In the genomic region with DNA sequence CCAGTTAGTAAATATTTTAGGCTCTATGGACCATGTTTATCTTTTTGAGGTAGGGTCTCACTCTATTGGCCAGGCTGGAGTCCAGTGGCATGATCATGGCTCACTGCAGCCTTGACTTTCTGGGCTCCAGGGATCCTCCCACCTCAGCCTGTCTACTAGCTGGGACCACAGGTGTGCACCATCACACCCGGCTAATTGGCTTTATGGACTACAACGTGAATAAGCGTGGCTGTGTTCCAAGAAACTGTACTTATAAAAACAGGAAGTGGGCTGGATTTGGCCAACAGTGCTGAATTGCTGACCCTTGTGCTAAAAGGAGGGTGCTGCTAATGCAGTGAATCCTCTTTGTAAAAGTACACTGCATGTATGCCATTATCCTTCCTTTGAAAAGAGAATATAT, we compare ENCODE assay signal across 11 cellular contexts.
DNase-seq lines count a peak whose midpoint lies in the region; ATAC-seq, FAIRE-seq and TF ChIP-seq lines count a peak whose summit lies in the region.
"Had no signal": no experiment of that assay in that cellular context is flagged by ENCODE, and none has a peak within 500 bp of the region (broad histone marks: within the 10 kb centered on the region; RNA-seq: fewer than 3 reads in every experiment).

No MANE protein-coding gene starts in this region.

- no peaks in the 10 kb centered on the region for H3K27me3 ChIP-seq in right atrium auricular region
- no peaks in the 10 kb centered on the region for H3K27me3 ChIP-seq in uterus

- FAIRE-seq in frontal cortex (lab: Jason Lieb, UNC): no peak
- FAIRE-seq: H54 had no signal

- H3K27ac ChIP-seq in right atrium auricular region (no peak overlapping the region), uterus (no peak overlapping the region)
- H3K27ac ChIP-seq: upper lobe of left lung had no signal

- peaks cover 47% of the 10 kb centered on the region for H3K27me3 Mint-ChIP-seq in activated CD8-positive, alpha-beta T cell treated with anti-CD3 and anti-CD28 coated beads, Interleukin-2, amount 10 ng/mL, durations not matched to agents 7 days and 5 days (ENCODE audit: low read depth)

- intact Hi-C loops in left ventricle myocardium superior (cut with micrococcal nuclease): no loop called here
- intact Hi-C loops in uterus (cut with DNase I; ENCODE audit: low total_unique reads): no loop called here

- H3K9me3 ChIP-seq in right atrium auricular region (no peaks in the 10 kb centered on the region), uterus (no peaks in the 10 kb centered on the region)
- H3K9me3 ChIP-seq: upper lobe of left lung had no signal

- peaks cover 3% of the 10 kb centered on the region for H3K4me1 Mint-ChIP-seq in activated CD8-positive, alpha-beta T cell treated with anti-CD3 and anti-CD28 coated beads, Interleukin-2, amount 10 ng/mL, durations not matched to agents 7 days and 5 days (ENCODE audit: low read depth)

- H3K4me3 ChIP-seq in right atrium auricular region (no peak overlapping the region), choroid plexus epithelial cell (ENCODE audit: low read depth, low read length) (no peak overlapping the region), uterus (no peak overlapping the region)
- H3K4me3 ChIP-seq: upper lobe of left lung had no signal

- DNase-seq in left ventricle myocardium superior: no peak
- DNase-seq in right atrium auricular region (ENCODE audit: low spot score): no peak
- peak; percentile 92 for DNase-seq in NCI-H748 treated with DMSO at 0.1 percent for 48 hours (lab: John Stamatoyannopoulos, UW)
- DNase-seq in choroid plexus epithelial cell (ENCODE audit: low read depth): peak; percentile 77
- peak; percentile 16 to 49 for DNase-seq in uterus
- no peak for DNase-seq in activated CD8-positive, alpha-beta T cell treated with anti-CD3 and anti-CD28 coated beads, Interleukin-2, amount 10 ng/mL, durations not matched to agents 7 days and 5 days
- DNase-seq in frontal cortex (ENCODE audit: low spot score in 2 of 2): no peak
- DNase-seq: T-helper 1 cell, upper lobe of left lung had no signal

- H3K36me3 ChIP-seq in right atrium auricular region (no peaks in the 10 kb centered on the region), uterus (no peaks in the 10 kb centered on the region)
- H3K36me3 ChIP-seq: upper lobe of left lung had no signal

- no peak overlapping the region for H3K27ac Mint-ChIP-seq in activated CD8-positive, alpha-beta T cell treated with anti-CD3 and anti-CD28 coated beads, Interleukin-2, amount 10 ng/mL, durations not matched to agents 7 days and 5 days

- POLR2A ChIA-PET in activated CD8-positive, alpha-beta T cell treated with anti-CD3 and anti-CD28 coated beads, Interleukin-2, amount 10 ng/mL, durations not matched to agents 7 days and 5 days (lab: Charles Lee): no interaction called here

- TF ChIP-seq CTCF in right atrium auricular region (IDR thresholded peaks at IDR 0.05): no peak
- no peak for TF ChIP-seq CTCF in choroid plexus epithelial cell (conservative IDR thresholded peaks at IDR 0.05; ENCODE audit: low read depth, low read length)
- no peak for TF ChIP-seq CTCF in uterus (IDR thresholded peaks at IDR 0.05)

- CTCF ChIA-PET in activated CD8-positive, alpha-beta T cell treated with anti-CD3 and anti-CD28 coated beads, Interleukin-2, amount 10 ng/mL, durations not matched to agents 7 days and 5 days (lab: Charles Lee): interaction anchor here (1.0 kb wide), 1 partner anchor 58 kb away, joined by 6 read pairs; no protein-coding TSS in a partner anchor

- no peaks in the 10 kb centered on the region for H3K9me3 Mint-ChIP-seq in activated CD8-positive, alpha-beta T cell treated with anti-CD3 and anti-CD28 coated beads, Interleukin-2, amount 10 ng/mL, durations not matched to agents 7 days and 5 days (ENCODE audit: insufficient read depth)

- no peaks in the 10 kb centered on the region for H3K36me3 Mint-ChIP-seq in activated CD8-positive, alpha-beta T cell treated with anti-CD3 and anti-CD28 coated beads, Interleukin-2, amount 10 ng/mL, durations not matched to agents 7 days and 5 days (ENCODE audit: low read depth)

- ATAC-seq in left ventricle myocardium superior (peak; percentile 27), HG02759 (IDR thresholded peaks at IDR 0.05; ENCODE audit: unreplicated experiment) (no peak)
- no peak for ATAC-seq in activated CD8-positive, alpha-beta T cell treated with anti-CD3 and anti-CD28 coated beads, Interleukin-2, amount 10 ng/mL, durations not matched to agents 7 days and 5 days

- no peak for TF ChIP-seq POLR2A in uterus (IDR thresholded peaks at IDR 0.05)

- H3K4me1 ChIP-seq in right atrium auricular region (peaks cover 0 to 6% of the 10 kb centered on the region in 2 donors), uterus (no peaks in the 10 kb centered on the region)

- no peak overlapping the region for H3K4me3 Mint-ChIP-seq in activated CD8-positive, alpha-beta T cell treated with anti-CD3 and anti-CD28 coated beads, Interleukin-2, amount 10 ng/mL, durations not matched to agents 7 days and 5 days

Comparison
In these comparisons a context has a peak if more than half of its experiments do, and no peak if none do; other contexts are left out.
1. DNase-seq: peak in NCI-H748 treated with DMSO at 0.1 percent for 48 hours (single experiment), choroid plexus epithelial cell (single experiment) and uterus (2 of 2); none in left ventricle myocardium superior (single experiment), right atrium auricular region (single experiment), activated CD8-positive, alpha-beta T cell treated with anti-CD3 and anti-CD28 coated beads, Interleukin-2, amount 10 ng/mL, durations not matched to agents 7 days and 5 days (single experiment) and frontal cortex (0 of 2).